In the genomic region with DNA sequence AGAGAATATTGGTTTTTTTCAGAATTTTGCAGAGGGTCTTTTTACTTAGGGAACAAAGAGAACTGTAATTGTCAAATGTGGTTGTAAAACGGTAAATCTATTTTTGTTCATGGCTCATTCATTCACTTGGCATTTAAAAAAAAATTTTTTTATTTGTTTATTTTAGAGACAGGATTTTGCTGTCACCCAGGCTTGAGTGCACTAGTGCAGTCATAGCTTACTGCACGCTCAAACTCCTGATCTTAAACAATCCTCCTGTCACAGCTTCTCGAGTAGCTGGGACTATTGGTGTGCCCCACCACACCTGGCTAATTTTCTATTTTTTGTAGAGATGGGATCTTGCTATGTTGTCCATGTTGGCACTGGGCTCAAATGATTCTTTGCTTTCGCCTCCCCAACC, we compare ENCODE assay signal across 23 cellular contexts.
"Had no signal": no experiment of that assay in that cellular context is flagged by ENCODE, and none has a peak within 500 bp of the region (broad histone marks: within the 10 kb centered on the region; RNA-seq: fewer than 3 reads in every experiment).

No MANE protein-coding gene starts in this region.

- H3K9me3 ChIP-seq: Peyer's patch, SJSA1 had no signal

- H3K27ac ChIP-seq: HL-60, PC-9, Peyer's patch, SJSA1, SK-N-MC had no signal

- ATAC-seq: Right ventricle myocardium inferior had no signal

- H3K36me3 ChIP-seq: Peyer's patch had no signal

- H2AFZ ChIP-seq: PC-9 had no signal

- DNase-seq: Karpas-422; KG1; MM.1S; NCI-H1092 treated with DMSO at 0.1 percent for 48 hours; NCI-H1436; NCI-H187; NCI-H2029; NCI-H2081 treated with DMSO at 0.1 percent for 48 hours; NCI-H2171; NCI-H226; NCI-H446; NCI-H510A; NCI-H524 treated with DMSO at 0.1 percent for 48 hours; NCI-H69; NCI-H774; NK-92 treated with Interleukin-12 subunit alpha and Interleukin-12 subunit beta, amount 100 ng/mL, for 24 hours; PC-9; Peyer's patch; SHP77 treated with DMSO at 0.1 percent for 48 hours had no signal

- H3K4me2 ChIP-seq: PC-9 had no signal

- H3K4me1 ChIP-seq: Peyer's patch had no signal

- H3K4me3 ChIP-seq: PC-9, Peyer's patch, SJSA1, SK-N-MC had no signal

- H3K27me3 ChIP-seq: Peyer's patch, SJSA1 had no signal
